Comparison of ENCODE assay signal across 22 cellular contexts in genomic region chr16:64408699-64409098, GRCh38.
"Had no signal": no experiment of that assay in that cellular context is flagged by ENCODE, and none has a peak within 500 bp of the region (broad histone marks: within the 10 kb centered on the region; RNA-seq: fewer than 3 reads in every experiment).

No MANE protein-coding gene starts in this region.

- H3K79me2 ChIP-seq: parathyroid adenoma had no signal

- H3K9ac ChIP-seq: parathyroid adenoma had no signal

- H3K9me3 ChIP-seq: esophagus muscularis mucosa, gastrocnemius medialis, thyroid gland had no signal

- DNase-seq: activated CD4-positive, alpha-beta T cell treated with anti-CD3 and anti-CD28 coated beads, Interleukin-2, amount 10 ng/mL, durations not matched to agents 7 days and 5 days; activated CD8-positive, alpha-beta memory T cell treated with anti-CD3 and anti-CD28 coated beads, Interleukin-2, amount 10 ng/mL, durations not matched to agents 7 days and 5 days; activated CD8-positive, alpha-beta T cell treated with anti-CD3 and anti-CD28 coated beads for 36 hours; activated effector memory CD4-positive, alpha-beta T cell treated with anti-CD3 and anti-CD28 coated beads, Interleukin-2, amount 50 U/mL, for 16 hours; activated naive CD4-positive, alpha-beta T cell treated with anti-CD3 and anti-CD28 coated beads, Interleukin-2, amount 10 ng/mL, durations not matched to agents 7 days and 5 days; activated T-cell treated with anti-CD3 and anti-CD28 coated beads for 4 hours; effector memory CD4-positive, alpha-beta T cell; gastrocnemius medialis; hippocampal formation; islet precursor cell; left cardiac atrium; right cardiac atrium; stimulated activated CD4-positive, alpha-beta T cell treated with anti-CD3 and anti-CD28 coated beads, Interleukin-4, amount 100 ng/mL, for 4 hours; stimulated activated naive CD8-positive, alpha-beta T cell treated with anti-CD3 and anti-CD28 coated beads, Interleukin-15, Interleukin-2, amounts not matched to agents 100 U/mL and 50 U/mL, for 24 hours; thyroid gland had no signal

- H3K36me3 Mint-ChIP-seq: activated CD8-positive, alpha-beta memory T cell treated with anti-CD3 and anti-CD28 coated beads, Interleukin-2, amount 10 ng/mL, durations not matched to agents 7 days and 5 days; activated naive CD4-positive, alpha-beta T cell treated with anti-CD3 and anti-CD28 coated beads, Interleukin-2, amount 10 ng/mL, durations not matched to agents 7 days and 5 days had no signal

- H3K4me1 Mint-ChIP-seq: activated CD4-positive, alpha-beta T cell treated with anti-CD3 and anti-CD28 coated beads, Interleukin-2, amount 10 ng/mL, durations not matched to agents 7 days and 5 days; activated CD8-positive, alpha-beta memory T cell treated with anti-CD3 and anti-CD28 coated beads, Interleukin-2, amount 10 ng/mL, durations not matched to agents 7 days and 5 days; activated naive CD4-positive, alpha-beta T cell treated with anti-CD3 and anti-CD28 coated beads, Interleukin-2, amount 10 ng/mL, durations not matched to agents 7 days and 5 days had no signal

- H3K27ac Mint-ChIP-seq: activated CD4-positive, alpha-beta T cell treated with anti-CD3 and anti-CD28 coated beads, Interleukin-2, amount 10 ng/mL, durations not matched to agents 7 days and 5 days; activated CD8-positive, alpha-beta memory T cell treated with anti-CD3 and anti-CD28 coated beads, Interleukin-2, amount 10 ng/mL, durations not matched to agents 7 days and 5 days; activated CD8-positive, alpha-beta T cell treated with anti-CD3 and anti-CD28 coated beads for 36 hours; activated naive CD4-positive, alpha-beta T cell treated with anti-CD3 and anti-CD28 coated beads, Interleukin-2, amount 10 ng/mL, durations not matched to agents 7 days and 5 days; nephron; T-helper 2 cell treated with Interferon-gamma antibody and Interleukin-4, amounts not matched to agents 5 μg/mL and 100 μg/mL, for 36 hours had no signal

- H3K36me3 ChIP-seq: cardiac muscle cell, esophagus muscularis mucosa, gastrocnemius medialis, thyroid gland had no signal

- H3K27me3 Mint-ChIP-seq: activated CD4-positive, alpha-beta T cell treated with anti-CD3 and anti-CD28 coated beads, Interleukin-2, amount 10 ng/mL, durations not matched to agents 7 days and 5 days; activated CD8-positive, alpha-beta memory T cell treated with anti-CD3 and anti-CD28 coated beads, Interleukin-2, amount 10 ng/mL, durations not matched to agents 7 days and 5 days; activated CD8-positive, alpha-beta T cell treated with anti-CD3 and anti-CD28 coated beads for 36 hours; activated naive CD4-positive, alpha-beta T cell treated with anti-CD3 and anti-CD28 coated beads, Interleukin-2, amount 10 ng/mL, durations not matched to agents 7 days and 5 days had no signal

- H3K4me3 ChIP-seq: cardiac muscle cell, esophagus muscularis mucosa, gastrocnemius medialis, thyroid gland had no signal

- H2AFZ ChIP-seq: parathyroid adenoma had no signal

- H3K27ac ChIP-seq: cardiac muscle cell, esophagus muscularis mucosa, gastrocnemius medialis, parathyroid adenoma, thyroid gland, VCaP had no signal

- ATAC-seq: activated CD4-positive, CD25-positive, alpha-beta regulatory T cell treated with anti-CD3 and anti-CD28 coated beads, Interleukin-2, amount 50 U/mL, for 24 hours; activated CD8-positive, alpha-beta memory T cell treated with anti-CD3 and anti-CD28 coated beads, Interleukin-2, amount 10 ng/mL, durations not matched to agents 7 days and 5 days; activated CD8-positive, alpha-beta T cell treated with anti-CD3 and anti-CD28 coated beads for 36 hours; gastrocnemius medialis; left cardiac atrium; right cardiac atrium; stimulated activated naive CD8-positive, alpha-beta T cell treated with anti-CD3 and anti-CD28 coated beads, Interleukin-15, Interleukin-2, amounts not matched to agents 100 U/mL and 50 U/mL, for 24 hours had no signal

- H3K4me1 ChIP-seq: parathyroid adenoma had no signal

- H3K27me3 ChIP-seq: cardiac muscle cell, esophagus muscularis mucosa, gastrocnemius medialis, thyroid gland had no signal

- H3K4me3 Mint-ChIP-seq: activated CD4-positive, alpha-beta T cell treated with anti-CD3 and anti-CD28 coated beads, Interleukin-2, amount 10 ng/mL, durations not matched to agents 7 days and 5 days; activated CD8-positive, alpha-beta memory T cell treated with anti-CD3 and anti-CD28 coated beads, Interleukin-2, amount 10 ng/mL, durations not matched to agents 7 days and 5 days; activated CD8-positive, alpha-beta T cell treated with anti-CD3 and anti-CD28 coated beads for 36 hours; activated naive CD4-positive, alpha-beta T cell treated with anti-CD3 and anti-CD28 coated beads, Interleukin-2, amount 10 ng/mL, durations not matched to agents 7 days and 5 days; nephron; T-helper 2 cell treated with Interferon-gamma antibody and Interleukin-4, amounts not matched to agents 5 μg/mL and 100 μg/mL, for 36 hours had no signal
